In genomic region chr5:113217619-113218184, GRCh38 we compare ENCODE assay signal across 1 cellular context.
TF ChIP-seq lines count a peak whose summit lies in the region.

No MANE protein-coding gene starts in this region.

TF ChIP-seq in HEK293, 187 proteins besides CTCF, POLR2A, EP300 and RAD21 (continued from another document and continues in another):
- TF ChIP-seq ZBTB7A (tag by site-specific recombination; IDR thresholded peaks at IDR 0.05; ENCODE audit: low read depth) (no peak), ZNF791 (tag by site-specific recombination; IDR thresholded peaks at IDR 0.05) (no peak), SP2 (tag by site-specific recombination; IDR thresholded peaks at IDR 0.05) (no peak), KLF7 (tag by site-specific recombination; IDR thresholded peaks at IDR 0.05; ENCODE audit: borderline replicate concordance) (no peak), ZNF280C (tag by site-specific recombination; IDR thresholded peaks at IDR 0.05) (no peak), ZFHX2 (tag by site-specific recombination; conservative IDR thresholded peaks at IDR 0.05) (no peak), ZNF596 (tag by site-specific recombination; IDR thresholded peaks at IDR 0.05) (no peak), TRIM28 (IDR thresholded peaks at IDR 0.05; ENCODE audit: borderline replicate concordance, low read length) (no peak), BCL11A (tag by site-specific recombination; IDR thresholded peaks at IDR 0.05; ENCODE audit: low read depth) (0 out of 2 replicates have a peak, but pooled peaks have one; percentile 33), ZFP3 (tag by site-specific recombination; IDR thresholded peaks at IDR 0.05; ENCODE audit: low read depth) (no peak), MZF1 (tag by site-specific recombination; IDR thresholded peaks at IDR 0.05; ENCODE audit: borderline replicate concordance) (no peak; the same call in 1 of the 2 replicates), ZNF664 (tag by site-specific recombination; IDR thresholded peaks at IDR 0.05) (no peak), ZNF366 (tag by site-specific recombination; conservative IDR thresholded peaks at IDR 0.05) (peak; percentile 61; the same call in 1 of the 2 replicates), ZNF10 (tag by site-specific recombination; IDR thresholded peaks at IDR 0.05) (no peak), OVOL3 (tag by site-specific recombination; IDR thresholded peaks at IDR 0.05) (no peak), ZNF514 (tag by site-specific recombination; IDR thresholded peaks at IDR 0.05) (no peak), ZNF830 (tag by site-specific recombination; IDR thresholded peaks at IDR 0.05; ENCODE audit: low read depth) (no peak), ZNF214 (tag by site-specific recombination; IDR thresholded peaks at IDR 0.05; ENCODE audit: borderline replicate concordance) (no peak), ZNF624 (tag by site-specific recombination; IDR thresholded peaks at IDR 0.05) (no peak), ZNF362 (tag by site-specific recombination; IDR thresholded peaks at IDR 0.05) (no peak), INSM2 (tag by site-specific recombination; IDR thresholded peaks at IDR 0.05) (no peak), SCRT1 (tag by site-specific recombination; IDR thresholded peaks at IDR 0.05; ENCODE audit: borderline replicate concordance) (no peak), ZNF768 (tag by site-specific recombination; IDR thresholded peaks at IDR 0.05) (no peak), AEBP2 (tag by site-specific recombination; IDR thresholded peaks at IDR 0.05; ENCODE audit: borderline replicate concordance) (no peak), FEZF1 (tag by site-specific recombination; IDR thresholded peaks at IDR 0.05) (peak; percentile 60; the same call in 1 of the 2 replicates), ZNF133 (tag by site-specific recombination; IDR thresholded peaks at IDR 0.05) (no peak), ZBTB49 (tag by site-specific recombination; IDR thresholded peaks at IDR 0.05; ENCODE audit: low read depth) (no peak), ZNF274 (IDR thresholded peaks at IDR 0.05; ENCODE audit: low read length) (no peak), ZNF274 (tag by site-specific recombination; IDR thresholded peaks at IDR 0.05; ENCODE audit: borderline replicate concordance) (no peak), ZNF404 (tag by site-specific recombination; IDR thresholded peaks at IDR 0.05) (no peak), SP7 (tag by site-specific recombination; IDR thresholded peaks at IDR 0.05) (peak; percentile 69), ZNF792 (tag by site-specific recombination; IDR thresholded peaks at IDR 0.05) (no peak), ZNF510 (tag by site-specific recombination; IDR thresholded peaks at IDR 0.05; ENCODE audit: insufficient replicate concordance) (no peak), ZNF175 (tag by site-specific recombination; IDR thresholded peaks at IDR 0.05) (no peak), ZNF335 (tag by site-specific recombination; conservative IDR thresholded peaks at IDR 0.05) (no peak)
- TF ChIP-seq, protein P1, sequence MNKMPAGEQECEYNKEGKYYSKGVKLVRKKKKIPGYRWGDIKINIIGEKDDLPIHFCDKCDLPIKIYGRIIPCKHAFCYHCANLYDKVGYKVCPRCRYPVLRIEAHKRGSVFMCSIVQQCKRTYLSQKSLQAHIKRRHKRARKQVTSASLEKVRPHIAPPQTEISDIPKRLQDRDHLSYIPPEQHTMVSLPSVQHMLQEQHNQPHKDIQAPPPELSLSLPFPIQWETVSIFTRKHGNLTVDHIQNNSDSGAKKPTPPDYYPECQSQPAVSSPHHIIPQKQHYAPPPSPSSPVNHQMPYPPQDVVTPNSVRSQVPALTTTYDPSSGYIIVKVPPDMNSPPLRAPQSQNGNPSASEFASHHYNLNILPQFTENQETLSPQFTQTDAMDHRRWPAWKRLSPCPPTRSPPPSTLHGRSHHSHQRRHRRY (tag by site-specific recombination; IDR thresholded peaks at IDR 0.05): no peak
- TF ChIP-seq, protein P2, sequence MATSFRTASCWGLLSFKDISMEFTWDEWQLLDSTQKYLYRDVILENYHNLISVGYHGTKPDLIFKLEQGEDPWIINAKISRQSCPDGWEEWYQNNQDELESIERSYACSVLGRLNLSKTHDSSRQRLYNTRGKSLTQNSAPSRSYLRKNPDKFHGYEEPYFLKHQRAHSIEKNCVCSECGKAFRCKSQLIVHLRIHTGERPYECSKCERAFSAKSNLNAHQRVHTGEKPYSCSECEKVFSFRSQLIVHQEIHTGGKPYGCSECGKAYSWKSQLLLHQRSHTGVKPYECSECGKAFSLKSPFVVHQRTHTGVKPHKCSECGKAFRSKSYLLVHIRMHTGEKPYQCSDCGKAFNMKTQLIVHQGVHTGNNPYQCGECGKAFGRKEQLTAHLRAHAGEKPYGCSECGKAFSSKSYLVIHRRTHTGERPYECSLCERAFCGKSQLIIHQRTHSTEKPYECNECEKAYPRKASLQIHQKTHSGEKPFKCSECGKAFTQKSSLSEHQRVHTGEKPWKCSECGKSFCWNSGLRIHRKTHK (tag by site-specific recombination; IDR thresholded peaks at IDR 0.05): no peak
- TF ChIP-seq, protein P3, sequence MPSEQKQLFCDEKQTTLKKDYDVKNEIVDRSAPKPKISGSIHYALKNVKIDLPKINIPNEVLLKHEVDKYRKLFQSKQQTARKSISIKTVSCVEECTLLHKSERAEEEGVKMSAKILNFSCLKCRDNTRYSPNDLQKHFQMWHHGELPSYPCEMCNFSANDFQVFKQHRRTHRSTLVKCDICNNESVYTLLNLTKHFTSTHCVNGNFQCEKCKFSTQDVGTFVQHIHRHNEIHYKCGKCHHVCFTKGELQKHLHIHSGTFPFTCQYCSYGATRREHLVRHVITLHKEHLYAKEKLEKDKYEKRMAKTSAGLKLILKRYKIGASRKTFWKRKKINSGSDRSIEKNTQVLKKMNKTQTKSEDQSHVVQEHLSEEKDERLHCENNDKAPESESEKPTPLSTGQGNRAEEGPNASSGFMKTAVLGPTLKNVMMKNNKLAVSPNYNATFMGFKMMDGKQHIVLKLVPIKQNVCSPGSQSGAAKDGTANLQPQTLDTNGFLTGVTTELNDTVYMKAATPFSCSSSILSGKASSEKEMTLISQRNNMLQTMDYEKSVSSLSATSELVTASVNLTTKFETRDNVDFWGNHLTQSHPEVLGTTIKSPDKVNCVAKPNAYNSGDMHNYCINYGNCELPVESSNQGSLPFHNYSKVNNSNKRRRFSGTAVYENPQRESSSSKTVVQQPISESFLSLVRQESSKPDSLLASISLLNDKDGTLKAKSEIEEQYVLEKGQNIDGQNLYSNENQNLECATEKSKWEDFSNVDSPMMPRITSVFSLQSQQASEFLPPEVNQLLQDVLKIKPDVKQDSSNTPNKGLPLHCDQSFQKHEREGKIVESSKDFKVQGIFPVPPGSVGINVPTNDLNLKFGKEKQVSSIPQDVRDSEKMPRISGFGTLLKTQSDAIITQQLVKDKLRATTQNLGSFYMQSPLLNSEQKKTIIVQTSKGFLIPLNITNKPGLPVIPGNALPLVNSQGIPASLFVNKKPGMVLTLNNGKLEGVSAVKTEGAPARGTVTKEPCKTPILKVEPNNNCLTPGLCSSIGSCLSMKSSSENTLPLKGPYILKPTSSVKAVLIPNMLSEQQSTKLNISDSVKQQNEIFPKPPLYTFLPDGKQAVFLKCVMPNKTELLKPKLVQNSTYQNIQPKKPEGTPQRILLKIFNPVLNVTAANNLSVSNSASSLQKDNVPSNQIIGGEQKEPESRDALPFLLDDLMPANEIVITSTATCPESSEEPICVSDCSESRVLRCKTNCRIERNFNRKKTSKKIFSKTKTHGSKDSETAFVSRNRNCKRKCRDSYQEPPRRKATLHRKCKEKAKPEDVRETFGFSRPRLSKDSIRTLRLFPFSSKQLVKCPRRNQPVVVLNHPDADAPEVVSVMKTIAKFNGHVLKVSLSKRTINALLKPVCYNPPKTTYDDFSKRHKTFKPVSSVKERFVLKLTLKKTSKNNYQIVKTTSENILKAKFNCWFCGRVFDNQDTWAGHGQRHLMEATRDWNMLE (tag by site-specific recombination; conservative IDR thresholded peaks at IDR 0.05; ENCODE audit: low read depth): 0 out of 2 replicates have a peak, but pooled peaks have one; percentile 12
- TF ChIP-seq, protein P4, sequence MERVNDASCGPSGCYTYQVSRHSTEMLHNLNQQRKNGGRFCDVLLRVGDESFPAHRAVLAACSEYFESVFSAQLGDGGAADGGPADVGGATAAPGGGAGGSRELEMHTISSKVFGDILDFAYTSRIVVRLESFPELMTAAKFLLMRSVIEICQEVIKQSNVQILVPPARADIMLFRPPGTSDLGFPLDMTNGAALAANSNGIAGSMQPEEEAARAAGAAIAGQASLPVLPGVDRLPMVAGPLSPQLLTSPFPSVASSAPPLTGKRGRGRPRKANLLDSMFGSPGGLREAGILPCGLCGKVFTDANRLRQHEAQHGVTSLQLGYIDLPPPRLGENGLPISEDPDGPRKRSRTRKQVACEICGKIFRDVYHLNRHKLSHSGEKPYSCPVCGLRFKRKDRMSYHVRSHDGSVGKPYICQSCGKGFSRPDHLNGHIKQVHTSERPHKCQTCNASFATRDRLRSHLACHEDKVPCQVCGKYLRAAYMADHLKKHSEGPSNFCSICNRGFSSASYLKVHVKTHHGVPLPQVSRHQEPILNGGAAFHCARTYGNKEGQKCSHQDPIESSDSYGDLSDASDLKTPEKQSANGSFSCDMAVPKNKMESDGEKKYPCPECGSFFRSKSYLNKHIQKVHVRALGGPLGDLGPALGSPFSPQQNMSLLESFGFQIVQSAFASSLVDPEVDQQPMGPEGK (tag by site-specific recombination; IDR thresholded peaks at IDR 0.05): peak; percentile 30; the same call in 1 of the 2 replicates
- TF ChIP-seq, protein P5, sequence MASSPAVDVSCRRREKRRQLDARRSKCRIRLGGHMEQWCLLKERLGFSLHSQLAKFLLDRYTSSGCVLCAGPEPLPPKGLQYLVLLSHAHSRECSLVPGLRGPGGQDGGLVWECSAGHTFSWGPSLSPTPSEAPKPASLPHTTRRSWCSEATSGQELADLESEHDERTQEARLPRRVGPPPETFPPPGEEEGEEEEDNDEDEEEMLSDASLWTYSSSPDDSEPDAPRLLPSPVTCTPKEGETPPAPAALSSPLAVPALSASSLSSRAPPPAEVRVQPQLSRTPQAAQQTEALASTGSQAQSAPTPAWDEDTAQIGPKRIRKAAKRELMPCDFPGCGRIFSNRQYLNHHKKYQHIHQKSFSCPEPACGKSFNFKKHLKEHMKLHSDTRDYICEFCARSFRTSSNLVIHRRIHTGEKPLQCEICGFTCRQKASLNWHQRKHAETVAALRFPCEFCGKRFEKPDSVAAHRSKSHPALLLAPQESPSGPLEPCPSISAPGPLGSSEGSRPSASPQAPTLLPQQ (tag by site-specific recombination; IDR thresholded peaks at IDR 0.05): 0 out of 2 replicates have a peak, but pooled peaks have one; percentile 35
